Comparison of ENCODE assay signal across 15 cellular contexts in genomic region chr1:173062156-173062938, GRCh38. TPM values are rescaled to one million over a fixed set of nuclear protein-coding genes. Genes with fewer than 3 reads are reported as not detected.
A peak's percentile ranks its signal among the peaks of the same experiment; 100 is the strongest.
DNase-seq lines count a peak whose midpoint lies in the region; ATAC-seq and TF ChIP-seq lines count a peak whose summit lies in the region.
"Had no signal": no experiment of that assay in that cellular context is flagged by ENCODE, and none has a peak within 500 bp of the region (broad histone marks: within the 10 kb centered on the region; RNA-seq: fewer than 3 reads in every experiment).

No MANE protein-coding gene starts in this region.

- DNase-seq in natural killer cell treated with Interleukin-12 subunit alpha and Interleukin-12 subunit beta and Interleukin-15 and Interleukin-18, amount 100 ng/mL, for 72 hours (ENCODE audit: low spot score), result no peak
- no peak for DNase-seq in natural killer cell
- DNase-seq in fibroblast of villous mesenchyme (ENCODE audit: low read depth), result peak; percentile 94
- no peak for DNase-seq in GM10266 (ENCODE audit: extremely low spot score)
- DNase-seq in activated CD4-positive, alpha-beta T cell treated with anti-CD3 and anti-CD28 coated beads, Interleukin-2, amount 50 U/mL, for 4 hours, result no peak
- no peak for DNase-seq in left ventricle myocardium inferior
- DNase-seq: activated T-cell treated with anti-CD3 and anti-CD28 coated beads for 4 hours, AML-193, KG1, NCI-H526, occipital lobe, tibial artery had no signal

- H3K4me3 ChIP-seq in fibroblast of villous mesenchyme (ENCODE audit: low read depth, low read length) (no peak overlapping the region), left ventricle myocardium inferior (no peak overlapping the region)
- H3K4me3 ChIP-seq: tibial artery had no signal

- no peak overlapping the region for H3K27ac Mint-ChIP-seq in natural killer cell treated with Interleukin-12 subunit alpha and Interleukin-12 subunit beta and Interleukin-15 and Interleukin-18, amount 100 ng/mL, for 72 hours
- no peak overlapping the region for H3K27ac Mint-ChIP-seq in natural killer cell
- H3K27ac Mint-ChIP-seq: dendritic cell treated with granulocyte-macrophage colony-stimulating factor and Interleukin-4, amounts not matched to agents 40 ng/mL and 50 ng/mL, for 4 days had no signal

- H3K4me1 Mint-ChIP-seq in natural killer cell treated with Interleukin-12 subunit alpha and Interleukin-12 subunit beta and Interleukin-15 and Interleukin-18, amount 100 ng/mL, for 72 hours (ENCODE audit: low read depth in 2 of 2), result peaks cover 0 to 5% of the 10 kb centered on the region in 2 donors
- no peaks in the 10 kb centered on the region for H3K4me1 Mint-ChIP-seq in natural killer cell

- H3K27ac ChIP-seq in left ventricle myocardium inferior (replicated peaks), result no peak overlapping the region
- H3K27ac ChIP-seq: tibial artery had no signal

- no peak overlapping the region for H3K4me3 Mint-ChIP-seq in natural killer cell treated with Interleukin-12 subunit alpha and Interleukin-12 subunit beta and Interleukin-15 and Interleukin-18, amount 100 ng/mL, for 72 hours
- H3K4me3 Mint-ChIP-seq in natural killer cell, result no peak overlapping the region
- H3K4me3 Mint-ChIP-seq: dendritic cell treated with granulocyte-macrophage colony-stimulating factor and Interleukin-4, amounts not matched to agents 40 ng/mL and 50 ng/mL, for 4 days had no signal

- no peaks in the 10 kb centered on the region for H3K4me1 ChIP-seq in left ventricle myocardium inferior
- H3K4me1 ChIP-seq: tibial artery had no signal

- peaks cover 7% of the 10 kb centered on the region for H3K36me3 Mint-ChIP-seq in natural killer cell treated with Interleukin-12 subunit alpha and Interleukin-12 subunit beta and Interleukin-15 and Interleukin-18, amount 100 ng/mL, for 72 hours
- H3K36me3 Mint-ChIP-seq in natural killer cell, result peaks cover 7% of the 10 kb centered on the region

- ATAC-seq in natural killer cell treated with Interleukin-12 subunit alpha and Interleukin-12 subunit beta and Interleukin-15 and Interleukin-18, amount 100 ng/mL, for 72 hours, result peak; percentile 70 to 84
- ATAC-seq in natural killer cell, result no peak
- peak; percentile 89 for ATAC-seq in SK-N-SH treated with all-trans-retinoic acid at 6 μM for 48 hours
- no peak for ATAC-seq in HG02981 (IDR thresholded peaks at IDR 0.05; ENCODE audit: unreplicated experiment)

- H3K9me3 Mint-ChIP-seq in natural killer cell treated with Interleukin-12 subunit alpha and Interleukin-12 subunit beta and Interleukin-15 and Interleukin-18, amount 100 ng/mL, for 72 hours, result peaks cover 3% of the 10 kb centered on the region
- no peaks in the 10 kb centered on the region for H3K9me3 Mint-ChIP-seq in natural killer cell
- H3K9me3 Mint-ChIP-seq: dendritic cell treated with granulocyte-macrophage colony-stimulating factor and Interleukin-4, amounts not matched to agents 40 ng/mL and 50 ng/mL, for 4 days had no signal

- H3K9me3 ChIP-seq in left ventricle myocardium inferior (replicated peaks), result peaks cover 5% of the 10 kb centered on the region
- H3K9me3 ChIP-seq: tibial artery had no signal

- H3K27me3 ChIP-seq in left ventricle myocardium inferior (ENCODE audit: low read depth), result no peaks in the 10 kb centered on the region
- H3K27me3 ChIP-seq: tibial artery had no signal

- TF ChIP-seq CTCF in natural killer cell (IDR thresholded peaks at IDR 0.05) (no peak), fibroblast of villous mesenchyme (IDR thresholded peaks at IDR 0.05; ENCODE audit: insufficient read depth, low read depth, low read length) (no peak), GM10266 (IDR thresholded peaks at IDR 0.05; ENCODE audit: control insufficient read depth, insufficient read depth, low read depth, missing control alignments) (no peak), left ventricle myocardium inferior (IDR thresholded peaks at IDR 0.05; ENCODE audit: borderline replicate concordance) (no peak)

- intact Hi-C loops in natural killer cell (cut with micrococcal nuclease) (no loop called here), left ventricle myocardium inferior (cut with micrococcal nuclease) (no loop called here)

- H3K27me3 Mint-ChIP-seq in natural killer cell treated with Interleukin-12 subunit alpha and Interleukin-12 subunit beta and Interleukin-15 and Interleukin-18, amount 100 ng/mL, for 72 hours, result peaks cover 4 to 10% of the 10 kb centered on the region in 2 donors
- peaks cover 10 to 16% of the 10 kb centered on the region in 2 donors for H3K27me3 Mint-ChIP-seq in natural killer cell (ENCODE audit: low read depth in 2 of 2)
- H3K27me3 Mint-ChIP-seq: dendritic cell treated with granulocyte-macrophage colony-stimulating factor and Interleukin-4, amounts not matched to agents 40 ng/mL and 50 ng/mL, for 4 days had no signal

- H3K36me3 ChIP-seq in left ventricle myocardium inferior, result no peaks in the 10 kb centered on the region
- H3K36me3 ChIP-seq: tibial artery had no signal

TF ChIP-seq in SK-N-SH treated with all-trans-retinoic acid at 6 μM for 48 hours, 23 proteins besides CTCF, POLR2A, EP300 and RAD21:
- TF ChIP-seq TOX (CRISPR knock-in tag; IDR thresholded peaks at IDR 0.05; ENCODE audit: borderline replicate concordance), result peak; percentile 14; the same call in 1 of the 2 replicates
- TF ChIP-seq PATZ1 (CRISPR knock-in tag; IDR thresholded peaks at IDR 0.05; ENCODE audit: borderline replicate concordance), result no peak
- TF ChIP-seq RARB (CRISPR knock-in tag; IDR thresholded peaks at IDR 0.05), result no peak
- no peak for TF ChIP-seq POU6F1 (CRISPR knock-in tag; IDR thresholded peaks at IDR 0.05; ENCODE audit: borderline replicate concordance, low read depth)
- TF ChIP-seq GLIS3 (CRISPR knock-in tag; IDR thresholded peaks at IDR 0.05), result no peak
- TF ChIP-seq ZNF8 (CRISPR knock-in tag; IDR thresholded peaks at IDR 0.05), result no peak
- no peak for TF ChIP-seq PPARA (CRISPR knock-in tag; IDR thresholded peaks at IDR 0.05; ENCODE audit: borderline replicate concordance)
- TF ChIP-seq ARNTL (CRISPR knock-in tag; IDR thresholded peaks at IDR 0.05; ENCODE audit: borderline replicate concordance, low read depth), result no peak

RNA-seq across cellular contexts. Expression of gene TNFSF18, which starts 11.6 kb away (rescaled TPM):
- under 1 TPM in 1 of 2 donors, not detected in 1; 0.36 TPM for total RNA-seq in natural killer cell treated with Interleukin-12 subunit alpha and Interleukin-12 subunit beta and Interleukin-15 and Interleukin-18, amount 100 ng/mL, for 72 hours
- total RNA-seq in natural killer cell, result under 1 TPM in 1 of 3 donors, not detected in 2; 0.18 TPM
- total RNA-seq in fibroblast of villous mesenchyme, result 2.9 and 11.2 TPM in 2 replicates
- total RNA-seq in left ventricle myocardium inferior, result not detected

Comparison
In these comparisons a context has a peak if more than half of its experiments do, and no peak if none do; other contexts are left out.
1. ATAC-seq: peak in natural killer cell treated with Interleukin-12 subunit alpha and Interleukin-12 subunit beta and Interleukin-15 and Interleukin-18, amount 100 ng/mL, for 72 hours (2 of 2) and SK-N-SH treated with all-trans-retinoic acid at 6 μM for 48 hours (single experiment); none in natural killer cell (0 of 3) and HG02981 (single experiment).